8 cellular contexts compared by ENCODE assay signal in genomic region chr1:202010042-202011015, GRCh38. TPM values are rescaled to one million over a fixed set of nuclear protein-coding genes. Genes with fewer than 3 reads are reported as not detected.
DNase-seq lines count a peak whose midpoint lies in the region; ATAC-seq and TF ChIP-seq lines count a peak whose summit lies in the region.

Gene ELF3 (plus strand): TSS chr1:202010587. CDS start chr1:202011137, 550 bp downstream.

- intact Hi-C loops in Calu3 (cut with micrococcal nuclease; ENCODE audit: unreplicated experiment) (loop anchor here (2.0 kb wide), 2 partner anchors 46 to 102 kb away; no protein-coding TSS in a partner anchor), head of caudate nucleus (cut with DNase I) (no loop called here)

- TF ChIP-seq EP300 in gastroesophageal sphincter (IDR thresholded peaks at IDR 0.05): no peak

- peaks cover 3% of the 10 kb centered on the region for H3K36me3 ChIP-seq in kidney epithelial cell (ENCODE audit: control insufficient read depth, insufficient read depth, low read length)
- H3K36me3 ChIP-seq in gastroesophageal sphincter: peaks cover 0 to 35% of the 10 kb centered on the region in 2 donors

- peaks cover 55% of the 10 kb centered on the region for H3K4me1 Mint-ChIP-seq in Calu3 (ENCODE audit: low read depth, unreplicated experiment)

- no peaks in the 10 kb centered on the region for H3K27me3 ChIP-seq in kidney epithelial cell (ENCODE audit: control insufficient read depth, insufficient read depth, low read length)
- H3K27me3 ChIP-seq in gastroesophageal sphincter: no peaks in the 10 kb centered on the region

- peak; percentile 45 for ATAC-seq in GM19397 (IDR thresholded peaks at IDR 0.05; ENCODE audit: unreplicated experiment)
- ATAC-seq in HG03571 (IDR thresholded peaks at IDR 0.05; ENCODE audit: unreplicated experiment): peak; percentile 88
- ATAC-seq in gastroesophageal sphincter: no peak

- BruUV-seq in Calu3 (replicated peaks; lab: Mats Ljungman, UMichigan): TSS peak; percentile 50

- peak within 1 kb of the TSS; percentile 92 for H3K4me3 Mint-ChIP-seq in Calu3 (ENCODE audit: low read depth, unreplicated experiment)

- peaks cover 92% of the 10 kb centered on the region for H3K36me3 Mint-ChIP-seq in Calu3 (ENCODE audit: insufficient read depth, unreplicated experiment)

- DNase-seq in Calu3 (peak; percentile 98), RPMI8226 (peak; percentile 61), kidney epithelial cell (ENCODE audit: low read depth) (peak; percentile 97), hepatic stellate cell (ENCODE audit: low spot score) (no peak), head of caudate nucleus (no peak)

- no peaks in the 10 kb centered on the region for H3K27me3 Mint-ChIP-seq in Calu3 (ENCODE audit: unreplicated experiment)

- peaks cover 0 to 6% (median 0%) of the 10 kb centered on the region in 3 donors for H3K4me1 ChIP-seq in gastroesophageal sphincter

- H3K4me3 ChIP-seq in kidney epithelial cell (ENCODE audit: low read depth, low read length): peak within 1 kb of the TSS; percentile 70
- H3K4me3 ChIP-seq in gastroesophageal sphincter: no peak within 1 kb of the TSS

- 95% methylated on average over 10 of the region's 24 CpGs; no CpG with 5 or more reads in 1 of the 2 donors for WGBS in gastroesophageal sphincter (ENCODE audit: low coverage in 1 of 2), 2 donors

- no peaks in the 10 kb centered on the region for H3K9me3 ChIP-seq in gastroesophageal sphincter

- H3K27ac Mint-ChIP-seq in Calu3 (ENCODE audit: unreplicated experiment): peak within 1 kb of the TSS; percentile 89

- H3K9me3 Mint-ChIP-seq in Calu3 (ENCODE audit: low read depth, unreplicated experiment): no peaks in the 10 kb centered on the region

- no peak within 1 kb of the TSS for H3K27ac ChIP-seq in gastroesophageal sphincter

- TF ChIP-seq CTCF in Calu3 (IDR thresholded peaks at IDR 0.05; ENCODE audit: unreplicated experiment): no peak
- no peak for TF ChIP-seq CTCF in kidney epithelial cell (IDR thresholded peaks at IDR 0.05; ENCODE audit: insufficient read depth, low read length, poor library complexity, severe bottlenecking)
- no peak for TF ChIP-seq CTCF in gastroesophageal sphincter (IDR thresholded peaks at IDR 0.05)

- TF ChIP-seq POLR2A in gastroesophageal sphincter (IDR thresholded peaks at IDR 0.05): no peak

- CTCF ChIA-PET in Calu3 (lab: Charles Lee): interaction anchor here (0.5 to 4.3 kb wide), 18 partner anchors 11 to 124 kb away, joined by 3 to 47 read pairs (median 6); no protein-coding TSS in a partner anchor

RNA-seq across cellular contexts. Expression of gene ELF3, which starts in this region (rescaled TPM):
- total RNA-seq in Calu3 (2022): 830 and 907 TPM in 2 replicates
- 128 and 153 TPM in 2 replicates for total RNA-seq in kidney epithelial cell
- 10 to 100 TPM in 1 of 4 donors, under 1 TPM in 3; 0.54 to 30.6 (median 0.74) TPM for total RNA-seq in gastroesophageal sphincter

Comparison
In these comparisons a context has a peak if more than half of its experiments do, and no peak if none do; other contexts are left out.
1. DNase-seq: peak in Calu3 (single experiment), RPMI8226 (single experiment) and kidney epithelial cell (single experiment); none in hepatic stellate cell (single experiment) and head of caudate nucleus (0 of 42).